ENCODE assay signal across 12 cellular contexts in the genomic region with DNA sequence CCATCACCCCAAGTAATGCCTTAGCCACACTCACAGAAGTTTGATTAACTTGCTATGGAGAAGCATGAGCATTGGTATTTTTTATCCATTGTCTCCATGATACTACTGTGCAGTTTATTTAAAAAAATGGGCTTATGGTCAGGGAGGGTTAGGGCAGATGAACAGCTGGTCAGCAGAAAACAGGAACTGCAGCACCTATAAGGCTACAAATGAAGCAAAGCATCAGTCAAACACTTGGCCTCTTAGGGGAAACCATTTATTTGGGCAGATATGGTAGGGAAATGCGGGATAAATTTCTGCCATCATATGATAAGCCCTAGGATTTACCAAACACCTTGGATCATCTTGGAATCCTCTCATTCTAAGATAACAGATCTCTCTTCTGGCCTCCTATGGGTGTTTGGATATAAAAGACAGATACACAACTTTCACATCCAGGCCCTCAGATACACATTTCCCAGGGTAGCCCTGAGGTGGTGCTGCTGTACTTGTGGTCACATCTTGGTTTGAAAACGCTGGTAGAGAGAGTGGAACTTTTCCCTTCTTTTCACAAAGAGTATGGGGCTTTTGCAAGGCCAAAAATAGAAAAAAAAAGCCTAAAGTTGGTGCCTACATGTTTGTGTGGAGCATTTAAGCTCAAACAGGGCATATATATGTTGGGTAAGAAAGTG. TPM values are rescaled to one million over a fixed set of nuclear protein-coding genes. Genes with fewer than 3 reads are reported as not detected.
A peak's percentile ranks its signal among the peaks of the same experiment; 100 is the strongest.
DNase-seq lines count a peak whose midpoint lies in the region; ATAC-seq, FAIRE-seq and TF ChIP-seq lines count a peak whose summit lies in the region.
"Had no signal": no experiment of that assay in that cellular context is flagged by ENCODE, and none has a peak within 500 bp of the region (broad histone marks: within the 10 kb centered on the region; RNA-seq: fewer than 3 reads in every experiment).

No MANE protein-coding gene starts in this region.

- 55% methylated on average over 2 of the region's 2 CpGs for WGBS in SK-N-SH (ENCODE audit: low lambda C conversion rate)
- WGBS in pancreas, 2 donors: 61 to 62% methylated on average over 2 of the region's 2 CpGs

- no peak for FAIRE-seq in pancreas (lab: Jason Lieb, UNC)

- H4K20me1 ChIP-seq in SK-N-SH (ENCODE audit: insufficient read depth) (no peaks in the 10 kb centered on the region), fibroblast of lung (ENCODE audit: control insufficient read depth, extremely low read depth, insufficient read depth, low read length) (no peaks in the 10 kb centered on the region)

- H3K36me3 ChIP-seq in cardiac muscle cell: no peaks in the 10 kb centered on the region
- H3K36me3 ChIP-seq in SK-N-SH (replicated peaks in 1 of 2; ENCODE audit: control insufficient read depth in 1 of 2, insufficient read depth in 2 of 2, low read length in 1 of 2): no peaks in the 10 kb centered on the region
- no peaks in the 10 kb centered on the region for H3K36me3 ChIP-seq in fibroblast of lung (ENCODE audit: control insufficient read depth, insufficient read depth, low read length)
- no peaks in the 10 kb centered on the region for H3K36me3 ChIP-seq in pancreas
- H3K36me3 ChIP-seq: spleen had no signal

- no peak overlapping the region for H3K4me2 ChIP-seq in SK-N-SH
- no peak overlapping the region for H3K4me2 ChIP-seq in fibroblast of lung (ENCODE audit: extremely low read depth, insufficient read depth, low read length)

- no peaks in the 10 kb centered on the region for H3K27me3 ChIP-seq in cardiac muscle cell
- H3K27me3 ChIP-seq in SK-N-SH (ENCODE audit: insufficient read depth): no peaks in the 10 kb centered on the region
- no peaks in the 10 kb centered on the region for H3K27me3 ChIP-seq in fibroblast of lung (ENCODE audit: control insufficient read depth, insufficient read depth, low read length)
- H3K27me3 ChIP-seq in pancreas: no peaks in the 10 kb centered on the region
- H3K27me3 ChIP-seq: body of pancreas, spleen had no signal

- H3K27ac ChIP-seq in cardiac muscle cell (no peak overlapping the region), SK-N-SH (ENCODE audit: low read depth in 2 of 2, low read length in 1 of 2) (no peak overlapping the region), fibroblast of lung (ENCODE audit: insufficient read depth, low read length) (no peak overlapping the region), pancreas (no peak overlapping the region)
- H3K27ac ChIP-seq: body of pancreas, spleen had no signal

- peak; percentile 70 for TF ChIP-seq CTCF in cardiac muscle cell (IDR thresholded peaks at IDR 0.05; ENCODE audit: low read depth, low read length)
- no peak for TF ChIP-seq CTCF in SK-N-SH (IDR thresholded peaks at IDR 0.05)
- TF ChIP-seq CTCF in fibroblast of lung (conservative IDR thresholded peaks at IDR 0.05 in 1 of 2, IDR thresholded peaks at IDR 0.05 in 1 of 2; ENCODE audit: low read depth in 1 of 2, low read length in 2 of 2): peak; percentile 54 to 60
- no peak for TF ChIP-seq CTCF in pancreas (IDR thresholded peaks at IDR 0.05)

- POLR2A ChIA-PET in SK-N-SH (lab: Yijun Ruan, JAX): no interaction called here

- no peaks in the 10 kb centered on the region for H3K4me1 ChIP-seq in cardiac muscle cell (ENCODE audit: low read depth)
- H3K4me1 ChIP-seq in SK-N-SH (ENCODE audit: control insufficient read depth in 1 of 2, insufficient read depth in 2 of 2, low read depth in 1 of 2, low read length in 1 of 2): peaks cover 0 to 5% of the 10 kb centered on the region in 2 experiments; a peak in 2 of 4 replicates
- peaks cover 7% of the 10 kb centered on the region for H3K4me1 ChIP-seq in fibroblast of lung (ENCODE audit: control insufficient read depth, extremely low read depth, insufficient read depth, low read length)
- peaks cover 0 to 6% (median 0%) of the 10 kb centered on the region in 3 donors for H3K4me1 ChIP-seq in pancreas
- H3K4me1 ChIP-seq: body of pancreas had no signal

- peak; percentile 2 to 80 for DNase-seq in cardiac muscle cell (ENCODE audit: low read depth in 1 of 2, low spot score in 1 of 2)
- no peak for DNase-seq in left ventricle myocardium superior
- DNase-seq in SK-N-SH: no peak
- peak; percentile 49 to 68 for DNase-seq in fibroblast of lung (ENCODE audit: low read depth in 2 of 2)
- peak; percentile 57 for DNase-seq in stromal cell of bone marrow (ENCODE audit: low read depth)
- no peak for DNase-seq in pancreas
- DNase-seq in NCI-H1436 treated with DMSO at 0.1 percent for 48 hours (lab: John Stamatoyannopoulos, UW): no peak
- DNase-seq: body of pancreas, mucosa of descending colon, NCI-H2171 treated with DMSO at 0.1 percent for 48 hours, spleen had no signal

- H2AFZ ChIP-seq in SK-N-SH (ENCODE audit: low read depth): no peak overlapping the region
- no peak overlapping the region for H2AFZ ChIP-seq in fibroblast of lung (ENCODE audit: low read length)

- H3K9me3 ChIP-seq in cardiac muscle cell (ENCODE audit: low read depth) (no peaks in the 10 kb centered on the region), SK-N-SH (no peaks in the 10 kb centered on the region), fibroblast of lung (ENCODE audit: control insufficient read depth, insufficient read depth, low read depth, low read length) (no peaks in the 10 kb centered on the region), pancreas (no peaks in the 10 kb centered on the region)
- H3K9me3 ChIP-seq: body of pancreas, mucosa of descending colon had no signal

- intact Hi-C loops in left ventricle myocardium superior (cut with micrococcal nuclease): no loop called here
- intact Hi-C loops in pancreas (cut with DNase I): no loop called here

- peaks cover 21% of the 10 kb centered on the region for H3F3A ChIP-seq in SK-N-SH (replicated peaks; ENCODE audit: insufficient read depth)

- H3K9ac ChIP-seq in SK-N-SH (no peak overlapping the region), fibroblast of lung (ENCODE audit: insufficient read depth, low read length) (no peak overlapping the region)

- no peak overlapping the region for H3K4me3 ChIP-seq in cardiac muscle cell
- no peak overlapping the region for H3K4me3 ChIP-seq in SK-N-SH (ENCODE audit: low read depth in 2 of 2, low read length in 1 of 2)
- no peak overlapping the region for H3K4me3 ChIP-seq in fibroblast of lung (replicated peaks in 1 of 4; ENCODE audit: control extremely low read depth in 1 of 4, insufficient read depth in 1 of 4, low read depth in 3 of 4, low read length in 4 of 4)
- no peak overlapping the region for H3K4me3 ChIP-seq in pancreas
- H3K4me3 ChIP-seq: body of pancreas, mucosa of descending colon, spleen had no signal

- no peak for TF ChIP-seq EP300 in SK-N-SH (IDR thresholded peaks at IDR 0.05; ENCODE audit: borderline replicate concordance in 1 of 2, low read depth in 1 of 2, low read length in 1 of 2)

- CTCF ChIA-PET in SK-N-SH (lab: Yijun Ruan, JAX): interaction anchor here (2.4 kb wide), 1 partner anchor 686 kb away, joined by 18 read pairs; no protein-coding TSS in a partner anchor

- ATAC-seq in left ventricle myocardium superior: no peak
- ATAC-seq in GM19023 (IDR thresholded peaks at IDR 0.05; ENCODE audit: unreplicated experiment): no peak
- ATAC-seq in pancreas: no peak
- ATAC-seq: body of pancreas, mucosa of descending colon had no signal

- H3K9me2 ChIP-seq in SK-N-SH: no peaks in the 10 kb centered on the region

- TF ChIP-seq RAD21 in SK-N-SH (IDR thresholded peaks at IDR 0.05; ENCODE audit: low read length): peak; percentile 54

- H3K79me2 ChIP-seq in SK-N-SH (ENCODE audit: insufficient read depth) (no peaks in the 10 kb centered on the region), fibroblast of lung (ENCODE audit: control insufficient read depth, insufficient read depth, low read length) (no peaks in the 10 kb centered on the region)

TF ChIP-seq in SK-N-SH, 30 proteins besides CTCF, POLR2A, EP300 and RAD21:
- no peak for TF ChIP-seq RXRA (IDR thresholded peaks at IDR 0.05; ENCODE audit: borderline replicate concordance, low read depth)
- peak; percentile 31; the same call in 1 of the 2 replicates for TF ChIP-seq SMC3 (IDR thresholded peaks at IDR 0.05; ENCODE audit: low read depth, low read length)
- no peak for TF ChIP-seq RFX5 (IDR thresholded peaks at IDR 0.05; ENCODE audit: low read length)
- TF ChIP-seq, protein P1, sequence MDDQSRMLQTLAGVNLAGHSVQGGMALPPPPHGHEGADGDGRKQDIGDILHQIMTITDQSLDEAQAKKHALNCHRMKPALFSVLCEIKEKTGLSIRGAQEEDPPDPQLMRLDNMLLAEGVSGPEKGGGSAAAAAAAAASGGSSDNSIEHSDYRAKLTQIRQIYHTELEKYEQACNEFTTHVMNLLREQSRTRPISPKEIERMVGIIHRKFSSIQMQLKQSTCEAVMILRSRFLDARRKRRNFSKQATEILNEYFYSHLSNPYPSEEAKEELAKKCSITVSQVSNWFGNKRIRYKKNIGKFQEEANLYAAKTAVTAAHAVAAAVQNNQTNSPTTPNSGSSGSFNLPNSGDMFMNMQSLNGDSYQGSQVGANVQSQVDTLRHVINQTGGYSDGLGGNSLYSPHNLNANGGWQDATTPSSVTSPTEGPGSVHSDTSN (IDR thresholded peaks at IDR 0.05): no peak
- TF ChIP-seq ELF1 (IDR thresholded peaks at IDR 0.05): no peak
- no peak for TF ChIP-seq TEAD4 (IDR thresholded peaks at IDR 0.05; ENCODE audit: borderline replicate concordance, insufficient read depth)

RNA-seq across cellular contexts. Expression of a gene that starts 42.8 kb away (rescaled TPM):
- total RNA-seq in cardiac muscle cell (2.7 and 17.1 TPM in 2 replicates), left ventricle myocardium superior (7.9 TPM), fibroblast of lung (14.1 and 22.8 TPM in 2 replicates), pancreas (10 to 100 TPM; 10.6 to 21.3 (median 16.5) TPM)
- polyA plus RNA-seq in cardiac muscle cell (18.4 and 27.7 TPM in 2 replicates), SK-N-SH (2012; rRNA removed) (7.3 and 11.9 TPM in 2 replicates), fibroblast of lung (11.7 and 14.2 TPM in 2 replicates), pancreas (10 to 100 TPM; 12.5 to 24.8 TPM)
- 5.1 and 6.0 TPM in 2 replicates for polyA plus RNA-seq in SK-N-SH (2012; cell fraction: cytosol; rRNA removed)
- polyA plus RNA-seq in SK-N-SH (2012; cell fraction: nucleus; rRNA removed): 20.6 and 42.5 TPM in 2 replicates
- polyA plus RNA-seq in fibroblast of lung (2012): 7.4 and 9.3 TPM in 2 replicates
- 0.47 and 2.6 TPM in 2 replicates for polyA minus RNA-seq in fibroblast of lung (ENCODE audit: low replicate concordance)

Comparison
In these comparisons a context has a peak if more than half of its experiments do, and no peak if none do; other contexts are left out.
1. DNase-seq: peak in cardiac muscle cell (2 of 2), fibroblast of lung (2 of 2) and stromal cell of bone marrow (single experiment); none in left ventricle myocardium superior (single experiment), SK-N-SH (single experiment), pancreas (0 of 6) and NCI-H1436 treated with DMSO at 0.1 percent for 48 hours (single experiment).
2. CTCF ChIP-seq: peak in cardiac muscle cell (single experiment) and fibroblast of lung (2 of 2); none in SK-N-SH (single experiment) and pancreas (0 of 4).